In the genomic region with DNA sequence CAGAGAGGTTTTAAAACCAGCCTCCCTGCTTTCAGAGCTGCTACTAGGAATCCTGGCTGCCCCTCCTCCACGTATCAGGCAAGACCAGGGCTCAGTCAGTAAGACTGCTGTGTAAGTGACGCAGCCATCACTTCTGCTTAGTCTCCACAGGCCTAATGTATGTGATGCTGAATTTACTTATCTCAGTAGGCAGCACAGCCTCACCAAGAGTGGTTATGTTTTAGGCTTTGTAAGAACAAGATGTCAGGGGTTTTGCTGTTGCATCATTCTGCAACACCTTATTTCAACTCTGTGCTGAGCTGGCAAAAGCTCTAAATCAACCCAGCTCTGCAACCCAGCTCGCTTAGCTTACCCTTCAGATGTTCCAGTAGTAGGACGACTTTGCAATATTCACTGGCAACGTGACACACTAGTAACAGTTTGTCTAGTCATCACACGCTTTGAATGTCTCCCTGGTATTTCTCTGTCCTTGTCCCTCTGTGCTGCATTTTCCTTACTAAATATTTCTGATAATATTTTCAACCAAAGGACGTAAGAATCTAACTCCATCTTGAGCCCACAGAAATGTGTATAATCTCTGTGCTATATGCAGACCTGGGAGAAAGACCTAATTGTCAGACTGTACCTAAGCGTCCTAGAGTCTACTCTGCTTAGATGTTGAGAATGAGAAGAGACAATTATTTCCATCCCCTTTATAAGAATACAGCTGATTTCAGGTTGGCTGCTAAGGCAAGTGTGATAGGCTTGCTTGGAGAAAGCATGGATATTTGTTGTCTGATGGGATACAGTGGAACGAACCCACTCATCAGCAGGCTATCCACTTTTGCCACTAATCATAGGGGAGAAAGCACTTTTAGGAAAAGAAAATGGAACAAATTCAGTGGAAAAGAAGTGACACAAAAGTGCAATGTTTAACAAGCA, we compare ENCODE assay signal across 2 cellular contexts.
TF ChIP-seq lines count a peak whose summit lies in the region.

No MANE protein-coding gene starts in this region.

TF ChIP-seq in GM23338, 12 proteins besides CTCF, POLR2A, EP300 and RAD21 (continued from another document and continues in another):
- peak; percentile 72 for TF ChIP-seq CREB1 (CRISPR knock-in tag; IDR thresholded peaks at IDR 0.05; ENCODE audit: low read depth)
- TF ChIP-seq EZH2 (IDR thresholded peaks at IDR 0.05; ENCODE audit: low read depth, unreplicated experiment) = no peak
- no peak for TF ChIP-seq STAT1 (IDR thresholded peaks at IDR 0.05; ENCODE audit: unreplicated experiment)
- TF ChIP-seq, protein P1, sequence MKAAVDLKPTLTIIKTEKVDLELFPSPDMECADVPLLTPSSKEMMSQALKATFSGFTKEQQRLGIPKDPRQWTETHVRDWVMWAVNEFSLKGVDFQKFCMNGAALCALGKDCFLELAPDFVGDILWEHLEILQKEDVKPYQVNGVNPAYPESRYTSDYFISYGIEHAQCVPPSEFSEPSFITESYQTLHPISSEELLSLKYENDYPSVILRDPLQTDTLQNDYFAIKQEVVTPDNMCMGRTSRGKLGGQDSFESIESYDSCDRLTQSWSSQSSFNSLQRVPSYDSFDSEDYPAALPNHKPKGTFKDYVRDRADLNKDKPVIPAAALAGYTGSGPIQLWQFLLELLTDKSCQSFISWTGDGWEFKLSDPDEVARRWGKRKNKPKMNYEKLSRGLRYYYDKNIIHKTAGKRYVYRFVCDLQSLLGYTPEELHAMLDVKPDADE (IDR thresholded peaks at IDR 0.05) = no peak
- TF ChIP-seq JUNB (IDR thresholded peaks at IDR 0.05; ENCODE audit: unreplicated experiment) = no peak
- TF ChIP-seq ZNF331 (CRISPR knock-in tag; IDR thresholded peaks at IDR 0.05; ENCODE audit: low read depth) = no peak
- TF ChIP-seq, protein P2, sequence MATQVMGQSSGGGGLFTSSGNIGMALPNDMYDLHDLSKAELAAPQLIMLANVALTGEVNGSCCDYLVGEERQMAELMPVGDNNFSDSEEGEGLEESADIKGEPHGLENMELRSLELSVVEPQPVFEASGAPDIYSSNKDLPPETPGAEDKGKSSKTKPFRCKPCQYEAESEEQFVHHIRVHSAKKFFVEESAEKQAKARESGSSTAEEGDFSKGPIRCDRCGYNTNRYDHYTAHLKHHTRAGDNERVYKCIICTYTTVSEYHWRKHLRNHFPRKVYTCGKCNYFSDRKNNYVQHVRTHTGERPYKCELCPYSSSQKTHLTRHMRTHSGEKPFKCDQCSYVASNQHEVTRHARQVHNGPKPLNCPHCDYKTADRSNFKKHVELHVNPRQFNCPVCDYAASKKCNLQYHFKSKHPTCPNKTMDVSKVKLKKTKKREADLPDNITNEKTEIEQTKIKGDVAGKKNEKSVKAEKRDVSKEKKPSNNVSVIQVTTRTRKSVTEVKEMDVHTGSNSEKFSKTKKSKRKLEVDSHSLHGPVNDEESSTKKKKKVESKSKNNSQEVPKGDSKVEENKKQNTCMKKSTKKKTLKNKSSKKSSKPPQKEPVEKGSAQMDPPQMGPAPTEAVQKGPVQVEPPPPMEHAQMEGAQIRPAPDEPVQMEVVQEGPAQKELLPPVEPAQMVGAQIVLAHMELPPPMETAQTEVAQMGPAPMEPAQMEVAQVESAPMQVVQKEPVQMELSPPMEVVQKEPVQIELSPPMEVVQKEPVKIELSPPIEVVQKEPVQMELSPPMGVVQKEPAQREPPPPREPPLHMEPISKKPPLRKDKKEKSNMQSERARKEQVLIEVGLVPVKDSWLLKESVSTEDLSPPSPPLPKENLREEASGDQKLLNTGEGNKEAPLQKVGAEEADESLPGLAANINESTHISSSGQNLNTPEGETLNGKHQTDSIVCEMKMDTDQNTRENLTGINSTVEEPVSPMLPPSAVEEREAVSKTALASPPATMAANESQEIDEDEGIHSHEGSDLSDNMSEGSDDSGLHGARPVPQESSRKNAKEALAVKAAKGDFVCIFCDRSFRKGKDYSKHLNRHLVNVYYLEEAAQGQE (IDR thresholded peaks at IDR 0.05; ENCODE audit: unreplicated experiment) = no peak
- no peak for TF ChIP-seq NANOG (IDR thresholded peaks at IDR 0.05; ENCODE audit: borderline replicate concordance)
- no peak for TF ChIP-seq EZH2phosphoT487 (IDR thresholded peaks at IDR 0.05; ENCODE audit: unreplicated experiment)
- TF ChIP-seq POLR2AphosphoS5 (IDR thresholded peaks at IDR 0.05; ENCODE audit: low read depth) = peak; percentile 36

TF ChIP-seq in SK-N-SH, 30 proteins besides CTCF, POLR2A, EP300 and RAD21:
- TF ChIP-seq NFIC (IDR thresholded peaks at IDR 0.05; ENCODE audit: borderline replicate concordance) (no peak), CHD2 (IDR thresholded peaks at IDR 0.05; ENCODE audit: low read length, partially characterized antibody) (peak; percentile 35), TAF1 (IDR thresholded peaks at IDR 0.05; ENCODE audit: borderline replicate concordance, low read depth, low read length) (no peak), MXI1 (IDR thresholded peaks at IDR 0.05; ENCODE audit: low read depth, low read length) (no peak)
- TF ChIP-seq, protein P3, sequence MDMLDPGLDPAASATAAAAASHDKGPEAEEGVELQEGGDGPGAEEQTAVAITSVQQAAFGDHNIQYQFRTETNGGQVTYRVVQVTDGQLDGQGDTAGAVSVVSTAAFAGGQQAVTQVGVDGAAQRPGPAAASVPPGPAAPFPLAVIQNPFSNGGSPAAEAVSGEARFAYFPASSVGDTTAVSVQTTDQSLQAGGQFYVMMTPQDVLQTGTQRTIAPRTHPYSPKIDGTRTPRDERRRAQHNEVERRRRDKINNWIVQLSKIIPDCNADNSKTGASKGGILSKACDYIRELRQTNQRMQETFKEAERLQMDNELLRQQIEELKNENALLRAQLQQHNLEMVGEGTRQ (IDR thresholded peaks at IDR 0.05; ENCODE audit: borderline replicate concordance, low read depth, low read length) = no peak
TF ChIP-seq in SK-N-SH: peak in this region for 1.
